Comparison of ENCODE assay signal across 8 cellular contexts in genomic region chr6:85483041-85483700, GRCh38. TPM values are rescaled to one million over a fixed set of nuclear protein-coding genes. Genes with fewer than 3 reads are reported as not detected.
DNase-seq lines count a peak whose midpoint lies in the region; ATAC-seq, FAIRE-seq and TF ChIP-seq lines count a peak whose summit lies in the region.

No MANE protein-coding gene starts in this region.

- 19 to 20% methylated on average over 9 of the region's 9 CpGs for WGBS in aorta, 2 donors

- H3K36me3 Mint-ChIP-seq in activated naive CD4-positive, alpha-beta T cell treated with anti-CD3 and anti-CD28 coated beads for 36 hours (ENCODE audit: low read depth): no peaks in the 10 kb centered on the region

- no peaks in the 10 kb centered on the region for H3K9me3 ChIP-seq in aorta (ENCODE audit: control insufficient read depth, low read length)

- H3K4me1 Mint-ChIP-seq in activated naive CD4-positive, alpha-beta T cell treated with anti-CD3 and anti-CD28 coated beads for 36 hours (ENCODE audit: low read depth): peaks cover 7% of the 10 kb centered on the region

- peak; percentile 77 for DNase-seq in EL
- peak; percentile 60 for DNase-seq in HTR-8/SVneo (ENCODE audit: insufficient read length, low spot score)
- peak; percentile 87 for DNase-seq in activated naive CD4-positive, alpha-beta T cell treated with anti-CD3 and anti-CD28 coated beads for 36 hours
- DNase-seq in Right ventricle myocardium inferior (ENCODE audit: missing footprints): peak; percentile 90
- peak; percentile 27 for DNase-seq in putamen (ENCODE audit: low spot score)
- peak; percentile 79 to 94 for DNase-seq in aorta

- H3K4me3 ChIP-seq in aorta (ENCODE audit: low read length in 2 of 2): no peak overlapping the region

- no peak overlapping the region for H3K27ac ChIP-seq in aorta (ENCODE audit: low read depth in 1 of 2, low read length in 2 of 2)

- H3K36me3 ChIP-seq in aorta (ENCODE audit: control insufficient read depth in 1 of 2, insufficient read depth in 2 of 2, low read length in 1 of 2): peaks cover 1 to 2% of the 10 kb centered on the region in 2 donors

- no peaks in the 10 kb centered on the region for H3K9me3 Mint-ChIP-seq in activated naive CD4-positive, alpha-beta T cell treated with anti-CD3 and anti-CD28 coated beads for 36 hours

- intact Hi-C loops in activated naive CD4-positive, alpha-beta T cell treated with anti-CD3 and anti-CD28 coated beads for 36 hours (cut with micrococcal nuclease): loop anchor here (1.0 to 10.0 kb wide), 5 partner anchors 18 to 1452 kb away; partner anchors contain the start of gene HTR1E
- intact Hi-C loops in Right ventricle myocardium inferior (cut with DNase I): loop anchor here (1.0 kb wide), 1 partner anchor 128 kb away; no protein-coding TSS in a partner anchor
- intact Hi-C loops in aorta (cut with DNase I): loop anchor here (1.0 to 5.0 kb wide), 5 partner anchors 32 to 128 kb away; partner anchors contain the start of gene NT5E (in 1 of the 2)

- CTCF ChIA-PET in activated naive CD4-positive, alpha-beta T cell treated with anti-CD3 and anti-CD28 coated beads for 36 hours (lab: Charles Lee): interaction anchor here (0.7 to 8.6 kb wide), 38 partner anchors 8 to 488 kb away, joined by 3 to 109 read pairs (median 5); partner anchors contain the start of genes NT5E and SNX14

- H3K27me3 ChIP-seq in aorta (ENCODE audit: control insufficient read depth in 1 of 2, insufficient read depth in 2 of 2, low read length in 1 of 2): no peaks in the 10 kb centered on the region

- no peak overlapping the region for H3K4me3 Mint-ChIP-seq in activated naive CD4-positive, alpha-beta T cell treated with anti-CD3 and anti-CD28 coated beads for 36 hours

- FAIRE-seq in HTR-8/SVneo (lab: Jason Lieb, UNC): no peak

- peaks cover 2% of the 10 kb centered on the region for H3K27me3 Mint-ChIP-seq in activated naive CD4-positive, alpha-beta T cell treated with anti-CD3 and anti-CD28 coated beads for 36 hours (ENCODE audit: low read depth)

- no peak overlapping the region for H3K27ac Mint-ChIP-seq in activated naive CD4-positive, alpha-beta T cell treated with anti-CD3 and anti-CD28 coated beads for 36 hours

- no peaks in the 10 kb centered on the region for H3K4me1 ChIP-seq in aorta (ENCODE audit: control insufficient read depth in 1 of 2, insufficient read depth in 2 of 2, low read length in 2 of 2)

- peak; percentile 94 for ATAC-seq in GM21515 (IDR thresholded peaks at IDR 0.05; ENCODE audit: unreplicated experiment)
- peak; percentile 88 for ATAC-seq in SK-N-SH treated with all-trans-retinoic acid at 6 μM for 48 hours
- peak; percentile 90 for ATAC-seq in Right ventricle myocardium inferior
- peak; percentile 94 for ATAC-seq in aorta (ENCODE audit: low FRiP score)

TF ChIP-seq in SK-N-SH treated with all-trans-retinoic acid at 6 μM for 48 hours, 23 proteins besides CTCF, POLR2A, EP300 and RAD21:
- TF ChIP-seq ZNF565 (CRISPR knock-in tag; conservative IDR thresholded peaks at IDR 0.05; ENCODE audit: low read depth): no peak
- TF ChIP-seq CSDC2 (CRISPR knock-in tag; IDR thresholded peaks at IDR 0.05): no peak
- no peak for TF ChIP-seq PATZ1 (CRISPR knock-in tag; IDR thresholded peaks at IDR 0.05; ENCODE audit: borderline replicate concordance)
- no peak for TF ChIP-seq CSRNP3 (CRISPR knock-in tag; IDR thresholded peaks at IDR 0.05)
- TF ChIP-seq PPARA (CRISPR knock-in tag; IDR thresholded peaks at IDR 0.05; ENCODE audit: borderline replicate concordance): no peak
- no peak for TF ChIP-seq ZFP30 (CRISPR knock-in tag; IDR thresholded peaks at IDR 0.05)
- TF ChIP-seq, protein P1, sequence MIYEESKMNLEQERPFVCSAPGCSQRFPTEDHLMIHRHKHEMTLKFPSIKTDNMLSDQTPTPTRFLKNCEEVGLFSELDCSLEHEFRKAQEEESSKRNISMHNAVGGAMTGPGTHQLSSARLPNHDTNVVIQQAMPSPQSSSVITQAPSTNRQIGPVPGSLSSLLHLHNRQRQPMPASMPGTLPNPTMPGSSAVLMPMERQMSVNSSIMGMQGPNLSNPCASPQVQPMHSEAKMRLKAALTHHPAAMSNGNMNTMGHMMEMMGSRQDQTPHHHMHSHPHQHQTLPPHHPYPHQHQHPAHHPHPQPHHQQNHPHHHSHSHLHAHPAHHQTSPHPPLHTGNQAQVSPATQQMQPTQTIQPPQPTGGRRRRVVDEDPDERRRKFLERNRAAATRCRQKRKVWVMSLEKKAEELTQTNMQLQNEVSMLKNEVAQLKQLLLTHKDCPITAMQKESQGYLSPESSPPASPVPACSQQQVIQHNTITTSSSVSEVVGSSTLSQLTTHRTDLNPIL (CRISPR knock-in tag; IDR thresholded peaks at IDR 0.05; ENCODE audit: low read depth): no peak
- TF ChIP-seq BACH2 (CRISPR knock-in tag; IDR thresholded peaks at IDR 0.05; ENCODE audit: borderline replicate concordance): no peak
- no peak for TF ChIP-seq ESRRG (CRISPR knock-in tag; IDR thresholded peaks at IDR 0.05)
- no peak for TF ChIP-seq ZNF70 (CRISPR knock-in tag; IDR thresholded peaks at IDR 0.05)
- TF ChIP-seq TOX (CRISPR knock-in tag; IDR thresholded peaks at IDR 0.05; ENCODE audit: borderline replicate concordance): no peak
- no peak for TF ChIP-seq ISL1 (CRISPR knock-in tag; IDR thresholded peaks at IDR 0.05)
- no peak for TF ChIP-seq ZNF8 (CRISPR knock-in tag; IDR thresholded peaks at IDR 0.05)
- no peak for TF ChIP-seq GLIS3 (CRISPR knock-in tag; IDR thresholded peaks at IDR 0.05)
- no peak for TF ChIP-seq ZFP3 (CRISPR knock-in tag; IDR thresholded peaks at IDR 0.05)

RNA-seq across cellular contexts. Expression of gene NT5E, which starts 33.3 kb away (rescaled TPM):
- 1 to 10 TPM in 1 of 2 experiments, under 1 TPM in 1; 0.55 to 1.4 TPM for total RNA-seq in activated naive CD4-positive, alpha-beta T cell treated with anti-CD3 and anti-CD28 coated beads for 36 hours
- total RNA-seq in Right ventricle myocardium inferior (5.6 TPM), aorta (10 to 100 TPM; 63.2 to 68.9 TPM)
- polyA plus RNA-seq in aorta: 10 to 100 TPM; 19.7 to 30.6 TPM

Comparison
In these comparisons a context has a peak if more than half of its experiments do, and no peak if none do; other contexts are left out.
1. DNase-seq: peak in every context shown above with its lines; median percentile 90 in Right ventricle myocardium inferior; 87 in activated naive CD4-positive, alpha-beta T cell treated with anti-CD3 and anti-CD28 coated beads for 36 hours; 86 in aorta; 77 in EL; 60 in HTR-8/SVneo; 27 in putamen.